ENCODE assay signal across 12 cellular contexts in genomic region chr15:32908921-32909320, GRCh38.
DNase-seq lines count a peak whose midpoint lies in the region; ATAC-seq and TF ChIP-seq lines count a peak whose summit lies in the region.
"Had no signal": no experiment of that assay in that cellular context is flagged by ENCODE, and none has a peak within 500 bp of the region (broad histone marks: within the 10 kb centered on the region; RNA-seq: fewer than 3 reads in every experiment).

No MANE protein-coding gene starts in this region.

- in situ Hi-C loops in astrocyte of the spinal cord (cut with HindIII; ENCODE audit: low sequenced_read_pairs) = no loop called here

- no peaks in the 10 kb centered on the region for H3K9me3 Mint-ChIP-seq in activated CD8-positive, alpha-beta T cell treated with anti-CD3 and anti-CD28 coated beads for 36 hours
- H3K9me3 Mint-ChIP-seq: central memory CD8-positive, alpha-beta T cell had no signal

- H3K4me1 ChIP-seq in smooth muscle cell (ENCODE audit: low read depth) = peaks cover 21% of the 10 kb centered on the region

- intact Hi-C loops in activated CD8-positive, alpha-beta T cell treated with anti-CD3 and anti-CD28 coated beads for 36 hours (cut with micrococcal nuclease) = no loop called here

- no peaks in the 10 kb centered on the region for H3K79me2 ChIP-seq in smooth muscle cell (ENCODE audit: low read depth)

- H3K36me3 ChIP-seq in smooth muscle cell (ENCODE audit: low read depth) = no peaks in the 10 kb centered on the region

- no peak overlapping the region for H3K27ac Mint-ChIP-seq in activated CD8-positive, alpha-beta T cell treated with anti-CD3 and anti-CD28 coated beads for 36 hours

- TF ChIP-seq CTCF in astrocyte of the spinal cord (IDR thresholded peaks at IDR 0.05; ENCODE audit: low read depth, low read length) = no peak
- no peak for TF ChIP-seq CTCF in smooth muscle cell (IDR thresholded peaks at IDR 0.05; ENCODE audit: borderline replicate concordance, insufficient read depth, poor library complexity, severe bottlenecking)
- TF ChIP-seq CTCF in activated CD8-positive, alpha-beta T cell treated with anti-CD3 and anti-CD28 coated beads for 36 hours (IDR thresholded peaks at IDR 0.05) = no peak

- ATAC-seq in GM21360 (IDR thresholded peaks at IDR 0.05; ENCODE audit: unreplicated experiment) (peak; percentile 5), HG03439 (IDR thresholded peaks at IDR 0.05; ENCODE audit: unreplicated experiment) (peak; percentile 6), HG03342 (IDR thresholded peaks at IDR 0.05; ENCODE audit: unreplicated experiment) (no peak)
- ATAC-seq in activated CD8-positive, alpha-beta T cell treated with anti-CD3 and anti-CD28 coated beads for 36 hours = no peak

- H3K27me3 Mint-ChIP-seq in activated CD8-positive, alpha-beta T cell treated with anti-CD3 and anti-CD28 coated beads for 36 hours = peaks cover 1% of the 10 kb centered on the region
- H3K27me3 Mint-ChIP-seq: central memory CD8-positive, alpha-beta T cell had no signal

- H3F3A ChIP-seq in smooth muscle cell (ENCODE audit: low read depth) = no peaks in the 10 kb centered on the region

- H4K20me1 ChIP-seq in smooth muscle cell (ENCODE audit: low read depth) = no peaks in the 10 kb centered on the region

- DNase-seq in astrocyte of the spinal cord (ENCODE audit: low read depth, low spot score) = peak; percentile 7
- no peak for DNase-seq in smooth muscle cell (lab: John Stamatoyannopoulos, UW; ENCODE audit: unreplicated experiment)
- DNase-seq in LoVo (ENCODE audit: low spot score) = no peak
- DNase-seq in NCI-H2029 (lab: John Stamatoyannopoulos, UW) = no peak
- no peak for DNase-seq in activated CD8-positive, alpha-beta T cell treated with anti-CD3 and anti-CD28 coated beads for 36 hours
- DNase-seq: activated T-cell treated with anti-CD3 and anti-CD28 coated beads, Interleukin-2, amount 50 U/mL, for 1 hour; NCI-H82; T1000 had no signal

- POLR2A ChIA-PET in activated CD8-positive, alpha-beta T cell treated with anti-CD3 and anti-CD28 coated beads for 36 hours (lab: Charles Lee) = no interaction called here

- peak overlapping the region; percentile 27 for H3K27ac ChIP-seq in smooth muscle cell (ENCODE audit: low read depth)

- no peaks in the 10 kb centered on the region for H3K9me3 ChIP-seq in smooth muscle cell (replicated peaks; ENCODE audit: low read depth)

- no peak overlapping the region for H2AFZ ChIP-seq in smooth muscle cell (ENCODE audit: low read depth)

- no peaks in the 10 kb centered on the region for H3K36me3 Mint-ChIP-seq in activated CD8-positive, alpha-beta T cell treated with anti-CD3 and anti-CD28 coated beads for 36 hours (ENCODE audit: low read depth)

- CTCF ChIA-PET in activated CD8-positive, alpha-beta T cell treated with anti-CD3 and anti-CD28 coated beads for 36 hours (lab: Charles Lee) = no interaction called here

- no peaks in the 10 kb centered on the region for H3K4me1 Mint-ChIP-seq in activated CD8-positive, alpha-beta T cell treated with anti-CD3 and anti-CD28 coated beads for 36 hours (ENCODE audit: low read depth)
- H3K4me1 Mint-ChIP-seq: central memory CD8-positive, alpha-beta T cell had no signal

- H3K27me3 ChIP-seq in smooth muscle cell (ENCODE audit: low read depth) = no peaks in the 10 kb centered on the region

- peak overlapping the region; percentile 8 for H3K4me2 ChIP-seq in smooth muscle cell

- no peak overlapping the region for H3K4me3 Mint-ChIP-seq in activated CD8-positive, alpha-beta T cell treated with anti-CD3 and anti-CD28 coated beads for 36 hours
- H3K4me3 Mint-ChIP-seq: central memory CD8-positive, alpha-beta T cell had no signal

- WGBS in smooth muscle cell (ENCODE audit: low lambda C conversion rate) = 81% methylated on average over 4 of the region's 4 CpGs

- H3K4me3 ChIP-seq in astrocyte of the spinal cord (ENCODE audit: low read depth, low read length) (no peak overlapping the region), smooth muscle cell (no peak overlapping the region)

- H3K9ac ChIP-seq in smooth muscle cell (ENCODE audit: low read depth) = no peak overlapping the region

Comparison
In these comparisons a context has a peak if more than half of its experiments do, and no peak if none do; other contexts are left out.
1. ATAC-seq: peak in GM21360 (single experiment) and HG03439 (single experiment); none in HG03342 (single experiment) and activated CD8-positive, alpha-beta T cell treated with anti-CD3 and anti-CD28 coated beads for 36 hours (single experiment).